Comparison of ENCODE assay signal across 19 cellular contexts in genomic region chr16:88444826-88445582, GRCh38.
"Had no signal": no experiment of that assay in that cellular context is flagged by ENCODE, and none has a peak within 500 bp of the region (broad histone marks: within the 10 kb centered on the region; RNA-seq: fewer than 3 reads in every experiment).

No MANE protein-coding gene starts in this region.

- H3K9me3 ChIP-seq: adrenal gland, body of pancreas, neutrophil had no signal

- H3K9ac ChIP-seq: parathyroid adenoma had no signal

- H3K27ac ChIP-seq: adrenal gland, body of pancreas, coronary artery, neutrophil, parathyroid adenoma had no signal

- H3K27me3 ChIP-seq: adrenal gland, body of pancreas had no signal

- H3K36me3 ChIP-seq: adrenal gland, neutrophil had no signal

- H3K4me3 ChIP-seq: adrenal gland, body of pancreas, coronary artery had no signal

- DNase-seq: activated CD4-positive, alpha-beta T cell treated with anti-CD3 and anti-CD28 coated beads, Interleukin-2, amount 10 ng/mL, durations not matched to agents 24 days and 14 days; activated CD4-positive, CD25-positive, alpha-beta regulatory T cell; activated CD8-positive, alpha-beta memory T cell treated with anti-CD3 and anti-CD28 coated beads, Interleukin-2, amount 50 U/mL, for 4 hours; activated CD8-positive, alpha-beta T cell treated with anti-CD3 and anti-CD28 coated beads, Interleukin-2, amount 10 ng/mL, durations not matched to agents 7 days and 5 days; activated effector memory CD4-positive, alpha-beta T cell treated with anti-CD3 and anti-CD28 coated beads, Interleukin-2, amount 50 U/mL, for 16 hours; activated T-cell treated with anti-CD3 and anti-CD28 coated beads, Interleukin-2, amount 50 U/mL, for 48 hours; adrenal gland; body of pancreas; caudate nucleus; foreskin melanocyte; kidney glomerular epithelial cell; left ventricle myocardium superior; naive thymus-derived CD8-positive, alpha-beta T cell; stimulated activated CD4-positive, alpha-beta T cell treated with anti-CD3 and anti-CD28 coated beads, Interleukin-12 subunit alpha, Interleukin-12 subunit beta, amount 100 ng/mL, for 4 hours; stimulated activated CD4-positive, alpha-beta T cell treated with anti-CD3 and anti-CD28 coated beads, Interleukin-2, amount 100 ng/mL, for 24 hours had no signal

- ATAC-seq: activated CD8-positive, alpha-beta T cell treated with anti-CD3 and anti-CD28 coated beads, Interleukin-2, amount 10 ng/mL, durations not matched to agents 7 days and 5 days; body of pancreas; left ventricle myocardium superior; naive thymus-derived CD8-positive, alpha-beta T cell; stimulated activated effector memory CD8-positive, alpha-beta T cell treated with anti-CD3 and anti-CD28 coated beads, Interleukin-12 subunit alpha, Interleukin-12 subunit beta, amount 100 ng/mL, for 72 hours had no signal

- H2AFZ ChIP-seq: parathyroid adenoma had no signal
